Comparison of ENCODE assay signal across 16 cellular contexts in the genomic region with DNA sequence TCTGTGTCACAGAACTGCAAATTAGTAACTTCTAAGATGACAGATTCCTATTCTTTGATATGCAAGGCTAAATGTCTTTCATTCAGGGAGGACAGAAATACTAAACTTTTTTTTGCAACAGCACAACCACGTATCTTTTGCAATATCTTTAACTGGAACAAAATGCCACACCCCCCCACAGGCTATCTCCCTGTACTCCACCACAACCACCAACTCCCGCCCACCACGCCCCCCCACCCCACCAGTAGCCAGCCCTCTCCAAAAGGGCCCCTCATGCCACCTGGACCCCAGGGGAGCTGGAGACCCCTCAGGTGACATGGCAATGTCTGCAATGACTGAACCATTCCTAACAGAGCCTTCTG.
DNase-seq lines count a peak whose midpoint lies in the region; ATAC-seq and TF ChIP-seq lines count a peak whose summit lies in the region.
"Had no signal": no experiment of that assay in that cellular context is flagged by ENCODE, and none has a peak within 500 bp of the region (broad histone marks: within the 10 kb centered on the region; RNA-seq: fewer than 3 reads in every experiment).

No MANE protein-coding gene starts in this region.

- WGBS in adrenal gland, 4 donors: 23 to 37% (median 30%) methylated on average over 3 of the region's 3 CpGs
- WGBS in sigmoid colon, 2 donors: 15 to 47% methylated on average over 3 of the region's 3 CpGs
- 57 to 67% methylated on average over 3 of the region's 3 CpGs for WGBS in heart right ventricle, 2 donors
- 62 to 80% (median 66%) methylated on average over 3 of the region's 3 CpGs for WGBS in heart left ventricle, 4 donors

- no peaks in the 10 kb centered on the region for H3K9me2 ChIP-seq in GM23338 (ENCODE audit: insufficient read depth)

- ATAC-seq in GM23338 (no peak), left lobe of liver (peak; percentile 14), heart right ventricle (no peak), heart left ventricle (no peak)
- ATAC-seq in activated CD4-positive, CD25-positive, alpha-beta regulatory T cell treated with anti-CD3 and anti-CD28 coated beads, Interleukin-2, amount 50 U/mL, for 24 hours: no peak
- ATAC-seq: T-cell had no signal

- H3F3A ChIP-seq in GM23338 (replicated peaks; ENCODE audit: low read depth): no peaks in the 10 kb centered on the region

- no peaks in the 10 kb centered on the region for H3K36me3 ChIP-seq in GM23338 (ENCODE audit: insufficient read depth)
- no peaks in the 10 kb centered on the region for H3K36me3 ChIP-seq in adrenal gland (replicated peaks in 1 of 2)
- H3K36me3 ChIP-seq in sigmoid colon: no peaks in the 10 kb centered on the region
- H3K36me3 ChIP-seq in heart right ventricle: no peaks in the 10 kb centered on the region
- H3K36me3 ChIP-seq in heart left ventricle: no peaks in the 10 kb centered on the region

- peaks cover 9% of the 10 kb centered on the region; the same call in 1 of the 3 replicates for H3K9me3 Mint-ChIP-seq in GM23338
- H3K9me3 Mint-ChIP-seq: memory B cell, T-cell had no signal

- DNase-seq in GM23338 (ENCODE audit: low spot score) (no peak), adrenal gland (peak in 2 of 7 donors; percentile 44 to 48), left lobe of liver (ENCODE audit: low spot score) (no peak), sigmoid colon (peak; percentile 72), C1 segment of cervical spinal cord (lab: John Stamatoyannopoulos, UW) (no peak), heart right ventricle (no peak), heart left ventricle (no peak)
- DNase-seq: activated CD4-positive, CD25-positive, alpha-beta regulatory T cell treated with anti-CD3 and anti-CD28 coated beads, Interleukin-2, amount 50 U/mL, for 72 hours; activated naive CD4-positive, alpha-beta T cell; Caco-2; Karpas-422; NCI-H187; NCI-H526; T-cell had no signal

- no peak overlapping the region for H2AFZ ChIP-seq in GM23338

- H3K79me2 ChIP-seq in GM23338 (replicated peaks; ENCODE audit: insufficient read depth): no peaks in the 10 kb centered on the region

- TF ChIP-seq CTCF in GM23338 (conservative IDR thresholded peaks at IDR 0.05; ENCODE audit: low read depth in 2 of 2) (no peak), adrenal gland (IDR thresholded peaks at IDR 0.05) (no peak), sigmoid colon (IDR thresholded peaks at IDR 0.05) (no peak), heart right ventricle (IDR thresholded peaks at IDR 0.05) (no peak), heart left ventricle (IDR thresholded peaks at IDR 0.05) (no peak)

- H3K9me3 ChIP-seq in adrenal gland (replicated peaks in 1 of 3) (no peaks in the 10 kb centered on the region), sigmoid colon (no peaks in the 10 kb centered on the region), heart right ventricle (peaks cover 0 to 6% (median 0%) of the 10 kb centered on the region in 11 donors), heart left ventricle (peaks cover 0 to 10% (median 0%) of the 10 kb centered on the region in 12 donors)
- H3K9me3 ChIP-seq: Caco-2 had no signal

- H3K4me1 Mint-ChIP-seq in GM23338: peaks cover 14% of the 10 kb centered on the region
- H3K4me1 Mint-ChIP-seq: memory B cell, T-cell had no signal

- peaks cover 7% of the 10 kb centered on the region for H3K27me3 Mint-ChIP-seq in GM23338 (ENCODE audit: insufficient read depth, low read depth, poor library complexity)

- TF ChIP-seq POLR2A in adrenal gland (IDR thresholded peaks at IDR 0.05): no peak
- TF ChIP-seq POLR2A in sigmoid colon (IDR thresholded peaks at IDR 0.05): no peak
- TF ChIP-seq POLR2A in heart left ventricle (IDR thresholded peaks at IDR 0.05): no peak

- H3K4me1 ChIP-seq in GM23338 (ENCODE audit: insufficient read depth): peaks cover 9% of the 10 kb centered on the region
- peaks cover 24 to 31% of the 10 kb centered on the region in 2 donors for H3K4me1 ChIP-seq in adrenal gland (replicated peaks in 1 of 2)
- H3K4me1 ChIP-seq in sigmoid colon: peaks cover 0 to 76% (median 67%) of the 10 kb centered on the region in 4 donors
- H3K4me1 ChIP-seq in heart right ventricle: peaks cover 0 to 10% (median 0%) of the 10 kb centered on the region in 9 donors
- H3K4me1 ChIP-seq in heart left ventricle: peaks cover 0 to 7% (median 0%) of the 10 kb centered on the region in 12 donors
- H3K4me1 ChIP-seq: Caco-2 had no signal

- no peaks in the 10 kb centered on the region for H3K27me3 ChIP-seq in GM23338 (ENCODE audit: insufficient read depth)
- H3K27me3 ChIP-seq in adrenal gland: no peaks in the 10 kb centered on the region
- H3K27me3 ChIP-seq in sigmoid colon: no peaks in the 10 kb centered on the region
- H3K27me3 ChIP-seq in heart right ventricle: no peaks in the 10 kb centered on the region
- no peaks in the 10 kb centered on the region for H3K27me3 ChIP-seq in heart left ventricle

- H3K27ac ChIP-seq in GM23338 (ENCODE audit: low read depth) (no peak overlapping the region), adrenal gland (peak overlapping the region in 4 of 5 donors; percentile 21 to 89 (median 83)), sigmoid colon (peak overlapping the region; percentile 77 to 85 (median 80)), heart right ventricle (no peak overlapping the region), heart left ventricle (peak overlapping the region in 1 of 12 donors; percentile 75)

- 0 out of 2 replicates have a peak overlapping the region, but pooled peaks have one; percentile 20 for H3K4me3 ChIP-seq in GM23338
- peak overlapping the region in 1 of 4 donors; percentile 43 for H3K4me3 ChIP-seq in adrenal gland
- no peak overlapping the region for H3K4me3 ChIP-seq in sigmoid colon
- peak overlapping the region in 1 of 10 donors; percentile 8 for H3K4me3 ChIP-seq in heart right ventricle
- H3K4me3 ChIP-seq in heart left ventricle: peak overlapping the region in 2 of 12 donors; percentile 26 to 32

- peak overlapping the region; percentile 68 for H3K4me2 ChIP-seq in GM23338

- H3K36me3 Mint-ChIP-seq in GM23338 (ENCODE audit: low read depth): 0 out of 3 replicates have a peak, but pooled peaks cover 8% of the 10 kb centered on the region
- H3K36me3 Mint-ChIP-seq: memory B cell, T-cell had no signal

- H3K4me3 Mint-ChIP-seq in GM23338: no peak overlapping the region
- H3K4me3 Mint-ChIP-seq: memory B cell, T-cell had no signal

- H4K20me1 ChIP-seq in GM23338 (replicated peaks; ENCODE audit: insufficient read depth): no peaks in the 10 kb centered on the region

- no peak for TF ChIP-seq EP300 in sigmoid colon (IDR thresholded peaks at IDR 0.05)

- intact Hi-C loops in adrenal gland (cut with DNase I) (no loop called here), sigmoid colon (cut with DNase I) (no loop called here), heart right ventricle (cut with DNase I) (no loop called here), heart left ventricle (cut with DNase I) (no loop called here)

- H3K27ac Mint-ChIP-seq in GM23338: no peak overlapping the region
- H3K27ac Mint-ChIP-seq: memory B cell, T-cell had no signal

TF ChIP-seq in GM23338, 12 proteins besides CTCF, POLR2A, EP300 and RAD21 (continues in another document):
- TF ChIP-seq ZNF331 (CRISPR knock-in tag; IDR thresholded peaks at IDR 0.05; ENCODE audit: low read depth): no peak

Comparison
In these comparisons a context has a peak if more than half of its experiments do, and no peak if none do; other contexts are left out.
1. H3K27ac ChIP-seq: peak in adrenal gland (4 of 5) and sigmoid colon (4 of 4); none in GM23338 (single experiment) and heart right ventricle (0 of 10).